ENCODE assay signal across 8 cellular contexts in genomic region chr18:23438046-23438377, GRCh38. TPM values are rescaled to one million over a fixed set of nuclear protein-coding genes. Genes with fewer than 3 reads are reported as not detected.
DNase-seq lines count a peak whose midpoint lies in the region; ATAC-seq, FAIRE-seq and TF ChIP-seq lines count a peak whose summit lies in the region.

No MANE protein-coding gene starts in this region.

- H3K36me3 ChIP-seq in HepG2 (replicated peaks in 1 of 2; ENCODE audit: control insufficient read depth in 1 of 2, insufficient read depth in 2 of 2, low read length in 2 of 2) (no peaks in the 10 kb centered on the region), thymus (ENCODE audit: control insufficient read depth, insufficient read depth) (no peaks in the 10 kb centered on the region)

- H3K27ac ChIP-seq in HepG2 (ENCODE audit: extremely low read length, insufficient read depth, low read length) (no peak overlapping the region), thymus (ENCODE audit: low read depth) (no peak overlapping the region)

- no peaks in the 10 kb centered on the region for H4K20me1 ChIP-seq in HepG2 (ENCODE audit: insufficient read depth, low read length)

- no peaks in the 10 kb centered on the region for H3K36me3 Mint-ChIP-seq in activated CD8-positive, alpha-beta memory T cell treated with anti-CD3 and anti-CD28 coated beads, Interleukin-2, amount 10 ng/mL, durations not matched to agents 7 days and 5 days
- H3K36me3 Mint-ChIP-seq in activated naive CD8-positive, alpha-beta T cell treated with anti-CD3 and anti-CD28 coated beads, Interleukin-2, amount 10 ng/mL, durations not matched to agents 7 days and 5 days: no peaks in the 10 kb centered on the region

- in situ Hi-C loops in HepG2 (cut with HindIII; ENCODE audit: extremely low pct_ligation_motif_present, low pct_unique_long_range_greater_than_20kb): no loop called here

- no peak for DNase-seq in activated CD8-positive, alpha-beta memory T cell treated with anti-CD3 and anti-CD28 coated beads, Interleukin-2, amount 10 ng/mL, durations not matched to agents 7 days and 5 days
- DNase-seq in activated CD8-positive, alpha-beta memory T cell treated with anti-CD3 and anti-CD28 coated beads, Interleukin-2, amount 50 U/mL, for 4 hours: no peak
- no peak for DNase-seq in activated naive CD8-positive, alpha-beta T cell treated with anti-CD3 and anti-CD28 coated beads, Interleukin-2, amount 10 ng/mL, durations not matched to agents 7 days and 5 days
- DNase-seq in HepG2 (ENCODE audit: low spot score) (no peak), GM10248 (ENCODE audit: extremely low spot score) (no peak), NCI-H345 (lab: John Stamatoyannopoulos, UW) (no peak)

- no peaks in the 10 kb centered on the region; a peak in 1 of 5 replicates for H3K27me3 ChIP-seq in HepG2 (ENCODE audit: control insufficient read depth in 1 of 2, insufficient read depth in 2 of 2, low read length in 2 of 2)
- H3K27me3 ChIP-seq in thymus (ENCODE audit: control insufficient read depth, insufficient read depth): no peaks in the 10 kb centered on the region

- no peak for FAIRE-seq in HepG2 (lab: Jason Lieb, UNC)

- no peak for TF ChIP-seq RAD21 in HepG2 (CRISPR knock-in tag; IDR thresholded peaks at IDR 0.05)

- H3K4me1 ChIP-seq in HepG2 (ENCODE audit: insufficient read depth, low read length): peaks cover 21% of the 10 kb centered on the region
- H3K4me1 ChIP-seq in thymus (ENCODE audit: control insufficient read depth, insufficient read depth, low read length): no peaks in the 10 kb centered on the region

- H3K27ac Mint-ChIP-seq in activated CD8-positive, alpha-beta memory T cell treated with anti-CD3 and anti-CD28 coated beads, Interleukin-2, amount 10 ng/mL, durations not matched to agents 7 days and 5 days: peak overlapping the region; percentile 18
- H3K27ac Mint-ChIP-seq in activated naive CD8-positive, alpha-beta T cell treated with anti-CD3 and anti-CD28 coated beads, Interleukin-2, amount 10 ng/mL, durations not matched to agents 7 days and 5 days: no peak overlapping the region

- TF ChIP-seq EP300 in HepG2 (IDR thresholded peaks at IDR 0.05; ENCODE audit: low read depth in 2 of 2, low read length in 2 of 2) (no peak), HepG2 (CRISPR knock-in tag; IDR thresholded peaks at IDR 0.05; ENCODE audit: borderline replicate concordance) (no peak)

- peak overlapping the region; percentile 89 for H3K4me3 Mint-ChIP-seq in activated CD8-positive, alpha-beta memory T cell treated with anti-CD3 and anti-CD28 coated beads, Interleukin-2, amount 10 ng/mL, durations not matched to agents 7 days and 5 days
- H3K4me3 Mint-ChIP-seq in activated naive CD8-positive, alpha-beta T cell treated with anti-CD3 and anti-CD28 coated beads, Interleukin-2, amount 10 ng/mL, durations not matched to agents 7 days and 5 days: peak overlapping the region; percentile 90

- peak overlapping the region; percentile 98 for H2AFZ ChIP-seq in HepG2 (ENCODE audit: low read length)

- no peak for TF ChIP-seq POLR2A in HepG2 (IDR thresholded peaks at IDR 0.05; ENCODE audit: insufficient read depth in 1 of 2, low read depth in 2 of 2, low read length in 2 of 2)

- WGBS in HepG2 (ENCODE audit: low lambda C conversion rate): 1% methylated on average over 5 of the region's 5 CpGs
- 41% methylated on average over 5 of the region's 5 CpGs for WGBS in thymus

- no peaks in the 10 kb centered on the region for H3K79me2 ChIP-seq in HepG2 (ENCODE audit: insufficient read depth, low read length)

- BruUV-seq in HepG2 (replicated peaks; lab: Mats Ljungman, UMichigan): no TSS peak

- no peaks in the 10 kb centered on the region for H3K9me3 Mint-ChIP-seq in activated CD8-positive, alpha-beta memory T cell treated with anti-CD3 and anti-CD28 coated beads, Interleukin-2, amount 10 ng/mL, durations not matched to agents 7 days and 5 days (ENCODE audit: low read depth)
- H3K9me3 Mint-ChIP-seq in activated naive CD8-positive, alpha-beta T cell treated with anti-CD3 and anti-CD28 coated beads, Interleukin-2, amount 10 ng/mL, durations not matched to agents 7 days and 5 days: no peaks in the 10 kb centered on the region

- CTCF ChIA-PET in activated CD8-positive, alpha-beta memory T cell treated with anti-CD3 and anti-CD28 coated beads, Interleukin-2, amount 10 ng/mL, durations not matched to agents 7 days and 5 days (lab: Charles Lee): interaction anchor here (1.8 kb wide), 1 partner anchor 26 kb away, joined by 6 read pairs; no protein-coding TSS in a partner anchor
- CTCF ChIA-PET in HepG2 (lab: Yijun Ruan, JAX; ENCODE audit: low intra/inter-chr PET ratio, low total read pairs) (no interaction called here), GM10248 (lab: Yijun Ruan, JAX) (no interaction called here)

- no peak for TF ChIP-seq CTCF in HepG2 (CRISPR knock-in tag; IDR thresholded peaks at IDR 0.05)
- no peak for TF ChIP-seq CTCF in GM10248 (IDR thresholded peaks at IDR 0.05; ENCODE audit: control extremely low read depth, extremely low read depth, low read depth, missing control alignments)

- H3K4me2 ChIP-seq in HepG2 (ENCODE audit: low read depth, low read length): peak overlapping the region; percentile 86

- peaks cover 4% of the 10 kb centered on the region for H3K27me3 Mint-ChIP-seq in activated CD8-positive, alpha-beta memory T cell treated with anti-CD3 and anti-CD28 coated beads, Interleukin-2, amount 10 ng/mL, durations not matched to agents 7 days and 5 days
- peaks cover 3% of the 10 kb centered on the region for H3K27me3 Mint-ChIP-seq in activated naive CD8-positive, alpha-beta T cell treated with anti-CD3 and anti-CD28 coated beads, Interleukin-2, amount 10 ng/mL, durations not matched to agents 7 days and 5 days

- H3K9me3 ChIP-seq in HepG2 (ENCODE audit: low read length) (no peaks in the 10 kb centered on the region), thymus (ENCODE audit: control insufficient read depth) (no peaks in the 10 kb centered on the region)

- ATAC-seq in activated CD8-positive, alpha-beta memory T cell treated with anti-CD3 and anti-CD28 coated beads, Interleukin-2, amount 10 ng/mL, durations not matched to agents 7 days and 5 days: no peak
- no peak for ATAC-seq in activated naive CD8-positive, alpha-beta T cell treated with anti-CD3 and anti-CD28 coated beads, Interleukin-2, amount 10 ng/mL, durations not matched to agents 7 days and 5 days (ENCODE audit: low read depth)
- ATAC-seq in HepG2 (no peak), HG02759 (IDR thresholded peaks at IDR 0.05; ENCODE audit: unreplicated experiment) (no peak)

- POLR2A ChIA-PET in activated naive CD8-positive, alpha-beta T cell treated with anti-CD3 and anti-CD28 coated beads, Interleukin-2, amount 10 ng/mL, durations not matched to agents 7 days and 5 days (lab: Charles Lee): no interaction called here
- POLR2A ChIA-PET in HepG2 (lab: Yijun Ruan, JAX) (interaction anchor here (0.7 to 2.4 kb wide), 3 partner anchors 15 to 338 kb away, joined by 3 to 15 read pairs (median 4); partner anchors contain the start of gene RIOK3), GM10248 (lab: Yijun Ruan, JAX) (no interaction called here)

- H3K4me3 ChIP-seq in HepG2 (replicated peaks in 1 of 3; ENCODE audit: insufficient read depth in 1 of 3, low read depth in 2 of 3, low read length in 3 of 3) (peak overlapping the region; percentile 66 to 88 (median 75)), thymus (ENCODE audit: low read length) (peak overlapping the region; percentile 45)

- intact Hi-C loops in HepG2 (cut with micrococcal nuclease; ENCODE audit: unreplicated experiment): loop anchor here (2.0 kb wide), 1 partner anchor 15 kb away; the partner anchor contains the start of gene RIOK3

- H3K9ac ChIP-seq in HepG2 (ENCODE audit: insufficient read depth, low read depth, low read length): peak overlapping the region; percentile 73

- peaks cover 21% of the 10 kb centered on the region for H3K4me1 Mint-ChIP-seq in activated CD8-positive, alpha-beta memory T cell treated with anti-CD3 and anti-CD28 coated beads, Interleukin-2, amount 10 ng/mL, durations not matched to agents 7 days and 5 days
- peaks cover 13% of the 10 kb centered on the region for H3K4me1 Mint-ChIP-seq in activated naive CD8-positive, alpha-beta T cell treated with anti-CD3 and anti-CD28 coated beads, Interleukin-2, amount 10 ng/mL, durations not matched to agents 7 days and 5 days

TF ChIP-seq in HepG2, 621 proteins besides CTCF, POLR2A, EP300 and RAD21 (continues in another document):
- TF ChIP-seq ZNF292 (CRISPR knock-in tag; IDR thresholded peaks at IDR 0.05; ENCODE audit: borderline replicate concordance, low read depth): no peak

RNA-seq across cellular contexts. Expression of gene RIOK3, which starts 15.1 kb away (rescaled TPM):
- 10 to 100 TPM; 47.9 to 63.4 TPM for total RNA-seq in activated CD8-positive, alpha-beta memory T cell treated with anti-CD3 and anti-CD28 coated beads, Interleukin-2, amount 10 ng/mL, durations not matched to agents 7 days and 5 days
- 10 to 100 TPM; 62.8 to 72.6 TPM for total RNA-seq in activated naive CD8-positive, alpha-beta T cell treated with anti-CD3 and anti-CD28 coated beads, Interleukin-2, amount 10 ng/mL, durations not matched to agents 7 days and 5 days
- total RNA-seq in HepG2 (2016; rRNA removed; fragmentation: Illumina TruSeq; extraction: Trizol): 36.0 and 39.6 TPM in 2 replicates
- total RNA-seq in HepG2 (2016; cell fraction: cytosol; rRNA removed; fragmentation: Illumina TruSeq; extraction: Trizol; ENCODE audit: low read depth): 6.9 and 9.8 TPM in 2 replicates
- 32.9 and 46.7 TPM in 2 replicates for total RNA-seq in HepG2 (2016; cell fraction: insoluble cytoplasmic fraction; rRNA removed; fragmentation: Illumina TruSeq; extraction: Trizol)
- total RNA-seq in HepG2 (2016; cell fraction: membrane; rRNA removed; fragmentation: Illumina TruSeq; extraction: Trizol): 21.9 and 25.6 TPM in 2 replicates
- total RNA-seq in HepG2 (2016; cell fraction: nucleus; rRNA removed; fragmentation: Illumina TruSeq; extraction: Trizol): 19.5 and 24.2 TPM in 2 replicates
- 23.6 and 26.7 TPM in 2 replicates for polyA plus RNA-seq in HepG2 (2011; rRNA removed)
- 15.6 and 17.2 TPM in 2 replicates for polyA plus RNA-seq in HepG2 (2011; cell fraction: cytosol; rRNA removed)
- 26.4 and 26.9 TPM in 2 replicates for polyA plus RNA-seq in HepG2 (2011; cell fraction: nucleus; rRNA removed)
- polyA plus RNA-seq in HepG2 (2012): 41.9 and 63.6 TPM in 2 replicates
- polyA plus RNA-seq in HepG2 (2016; cell fraction: cytosol; fragmentation: Illumina TruSeq; extraction: Trizol; ENCODE audit: low read depth): 5.8 and 6.0 TPM in 2 replicates
- 25.1 and 25.8 TPM in 2 replicates for polyA plus RNA-seq in HepG2 (2016; cell fraction: insoluble cytoplasmic fraction; fragmentation: Illumina TruSeq; extraction: Trizol; ENCODE audit: low read depth)
- polyA plus RNA-seq in HepG2 (2016; cell fraction: membrane; fragmentation: Illumina TruSeq; extraction: Trizol; ENCODE audit: low read depth): 11.3 and 11.7 TPM in 2 replicates
- polyA plus RNA-seq in HepG2 (2016; cell fraction: nucleus; fragmentation: Illumina TruSeq; extraction: Trizol; ENCODE audit: insufficient read depth, low read depth): 29.2 and 33.3 TPM in 2 replicates
- polyA minus RNA-seq in HepG2 (2011; rRNA and poly(A)+ RNA removed; ENCODE audit: low replicate concordance): 14.2 and 29.8 TPM in 2 replicates
- 44.8 and 47.5 TPM in 2 replicates for polyA minus RNA-seq in HepG2 (2011; cell fraction: cytosol; rRNA and poly(A)+ RNA removed)
- polyA minus RNA-seq in HepG2 (2011; cell fraction: nucleus; rRNA and poly(A)+ RNA removed): 35.3 and 56.2 TPM in 2 replicates
- 81.4 TPM for polyA plus RNA-seq in thymus
